Comparison of ENCODE assay signal across 8 cellular contexts in genomic region chr17:2396568-2397246, GRCh38. TPM values are rescaled to one million over a fixed set of nuclear protein-coding genes. Genes with fewer than 3 reads are reported as not detected.
DNase-seq lines count a peak whose midpoint lies in the region; ATAC-seq and TF ChIP-seq lines count a peak whose summit lies in the region.

No MANE protein-coding gene starts in this region.

- peaks cover 51% of the 10 kb centered on the region for H3K4me1 Mint-ChIP-seq in osteocyte (ENCODE audit: unreplicated experiment)

- DNase-seq in DMS 273 treated with DMSO at 0.1 percent for 48 hours (lab: John Stamatoyannopoulos, UW): peak; percentile 50
- DNase-seq in HS-5 (ENCODE audit: low read depth): peak; percentile 75
- DNase-seq in SIG-M5 (lab: John Stamatoyannopoulos, UW): peak; percentile 65
- DNase-seq in anterior cingulate cortex (lab: John Stamatoyannopoulos, UW): peak in 52 of 58 donors; percentile 22 to 85 (median 62)
- DNase-seq in heart left ventricle: peak; percentile 94 to 98 (median 96)
- peak; percentile 94 for DNase-seq in osteocyte (ENCODE audit: extremely low spot score, unreplicated experiment)

- no peaks in the 10 kb centered on the region for H3K9me3 ChIP-seq in heart left ventricle

- TF ChIP-seq CTCF in heart left ventricle (IDR thresholded peaks at IDR 0.05) (no peak), osteocyte (IDR thresholded peaks at IDR 0.05) (no peak)

- peak overlapping the region; percentile 98 for H3K27ac Mint-ChIP-seq in osteocyte (ENCODE audit: unreplicated experiment)

- no peaks in the 10 kb centered on the region for H3K36me3 Mint-ChIP-seq in osteocyte (ENCODE audit: unreplicated experiment)

- TF ChIP-seq POLR2A in heart left ventricle (IDR thresholded peaks at IDR 0.05): peak in 1 of 2 donors; percentile 71

- peak overlapping the region in 10 of 12 donors; percentile 20 to 59 (median 42) for H3K4me3 ChIP-seq in heart left ventricle

- intact Hi-C loops in heart left ventricle (cut with DNase I): loop anchor here in 1 of 10 donors (10.0 kb wide), 2 partner anchors 308 to 682 kb away; partner anchors contain the start of gene TLCD2

- H3K4me1 ChIP-seq in heart left ventricle: peaks cover 33 to 67% (median 59%) of the 10 kb centered on the region in 12 donors

- no peaks in the 10 kb centered on the region for H3K9me3 Mint-ChIP-seq in osteocyte (ENCODE audit: unreplicated experiment)

- peak; percentile 37 to 61 (median 42) for ATAC-seq in heart left ventricle
- ATAC-seq in HG03196 (IDR thresholded peaks at IDR 0.05; ENCODE audit: unreplicated experiment): no peak
- ATAC-seq in GM18502 (IDR thresholded peaks at IDR 0.05; ENCODE audit: poor library complexity, unreplicated experiment): no peak

- WGBS in heart left ventricle, 4 donors: 1 to 4% (median 1%) methylated on average over 26 to 34 of the region's 34 CpGs

- no peaks in the 10 kb centered on the region for H3K27me3 Mint-ChIP-seq in osteocyte (ENCODE audit: unreplicated experiment)

- H3K36me3 ChIP-seq in heart left ventricle: no peaks in the 10 kb centered on the region

- H3K4me3 Mint-ChIP-seq in osteocyte (ENCODE audit: unreplicated experiment): peak overlapping the region; percentile 61

- H3K27me3 ChIP-seq in heart left ventricle: no peaks in the 10 kb centered on the region

- H3K27ac ChIP-seq in heart left ventricle: peak overlapping the region; percentile 95 to 100 (median 99)

RNA-seq across cellular contexts. Expression of gene MNT, which starts 4.2 kb away (rescaled TPM):
- total RNA-seq in heart left ventricle (10 to 100 TPM in 4 of 9 donors, 1 to 10 TPM in 5; 4.1 to 20.4 (median 9.8) TPM), osteocyte (30.4 and 35.6 TPM in 2 replicates)
- 10 to 100 TPM in 1 of 2 donors, 1 to 10 TPM in 1; 7.2 to 10.3 TPM for polyA plus RNA-seq in heart left ventricle

RNA-seq across cellular contexts. Expression of gene SGSM2, which starts 59.4 kb away (rescaled TPM):
- 10 to 100 TPM; 17.0 to 33.8 (median 22.3) TPM for total RNA-seq in heart left ventricle
- 10 to 100 TPM; 19.3 to 35.1 TPM for polyA plus RNA-seq in heart left ventricle
- total RNA-seq in osteocyte: 49.6 and 56.0 TPM in 2 replicates

Comparison
In these comparisons a context has a peak if more than half of its experiments do, and no peak if none do; other contexts are left out.
1. ATAC-seq: peak in heart left ventricle (4 of 4); none in HG03196 (single experiment) and GM18502 (single experiment).
2. Peak in every context shown above with its lines, with median percentiles within 50 percentile points of each other: DNase-seq.